ENCODE assay signal across 9 cellular contexts in genomic region chr2:69582582-69583176, GRCh38.
DNase-seq lines count a peak whose midpoint lies in the region; ATAC-seq, FAIRE-seq and TF ChIP-seq lines count a peak whose summit lies in the region.
"Had no signal": no experiment of that assay in that cellular context is flagged by ENCODE, and none has a peak within 500 bp of the region (broad histone marks: within the 10 kb centered on the region; RNA-seq: fewer than 3 reads in every experiment).

No MANE protein-coding gene starts in this region.

- H3K27ac Mint-ChIP-seq in activated naive CD4-positive, alpha-beta T cell treated with anti-CD3 and anti-CD28 coated beads, Interleukin-2, amount 50 U/mL, for 72 hours: peak overlapping the region; percentile 23 to 76

- H3K4me2 ChIP-seq in GM23248 (ENCODE audit: unreplicated experiment): peak overlapping the region; percentile 13

- WGBS in GM23248 (ENCODE audit: low coverage in 1 of 2, low lambda C conversion rate in 2 of 2, missing lambda C conversion rate in 2 of 2), 2 experiments: 34 to 37% methylated on average over 3 of the region's 3 CpGs

- DNase-seq in A673 (ENCODE audit: low spot score) (no peak), GM23248 (peak; percentile 27), left lobe of liver (ENCODE audit: low spot score) (no peak), D721Med (ENCODE audit: insufficient read length, low spot score) (no peak), coronary artery (ENCODE audit: low spot score) (no peak), NCI-H446 (lab: John Stamatoyannopoulos, UW) (no peak)
- no peak for DNase-seq in activated naive CD4-positive, alpha-beta T cell treated with anti-CD3 and anti-CD28 coated beads, Interleukin-2, amount 50 U/mL, for 72 hours (ENCODE audit: low spot score in 2 of 2)
- DNase-seq: stimulated activated CD4-positive, alpha-beta T cell treated with anti-CD3 and anti-CD28 coated beads, Interleukin-12 subunit alpha, Interleukin-12 subunit beta, amount 100 ng/mL, for 4 hours had no signal

- no peak overlapping the region for H2AFZ ChIP-seq in GM23248

- H3K27ac ChIP-seq in A673 (ENCODE audit: low read depth, low read length, poor library complexity, severe bottlenecking) (peak overlapping the region; percentile 18), GM23248 (no peak overlapping the region), coronary artery (peak overlapping the region in 1 of 2 donors; percentile 45)

- peak; percentile 17 to 19 for ATAC-seq in activated naive CD4-positive, alpha-beta T cell treated with anti-CD3 and anti-CD28 coated beads, Interleukin-2, amount 50 U/mL, for 72 hours
- ATAC-seq in left lobe of liver (peak; percentile 32), HG02981 (IDR thresholded peaks at IDR 0.05; ENCODE audit: unreplicated experiment) (no peak)

- H4K20me1 ChIP-seq in GM23248 (ENCODE audit: insufficient read depth): peaks cover 9% of the 10 kb centered on the region; the same call in 1 of the 2 replicates

- H3K36me3 Mint-ChIP-seq in activated naive CD4-positive, alpha-beta T cell treated with anti-CD3 and anti-CD28 coated beads, Interleukin-2, amount 50 U/mL, for 72 hours: no peaks in the 10 kb centered on the region

- no peak overlapping the region for H3K4me3 ChIP-seq in A673 (ENCODE audit: low read depth, low read length, poor library complexity, severe bottlenecking)
- H3K4me3 ChIP-seq in GM23248: no peak overlapping the region
- no peak overlapping the region for H3K4me3 ChIP-seq in coronary artery

- H3K9me3 ChIP-seq in A673 (ENCODE audit: low read depth, low read length, poor library complexity, severe bottlenecking) (no peaks in the 10 kb centered on the region), GM23248 (ENCODE audit: low read depth) (no peaks in the 10 kb centered on the region)

- no peaks in the 10 kb centered on the region for H3K9me3 Mint-ChIP-seq in activated naive CD4-positive, alpha-beta T cell treated with anti-CD3 and anti-CD28 coated beads, Interleukin-2, amount 50 U/mL, for 72 hours

- H3K4me1 ChIP-seq in A673 (ENCODE audit: insufficient read depth, low read length, poor library complexity, severe bottlenecking) (peaks cover 18% of the 10 kb centered on the region), GM23248 (ENCODE audit: insufficient read depth) (peaks cover 19% of the 10 kb centered on the region)

- CTCF ChIA-PET in A673 (lab: Charles Lee): no interaction called here

- no TSS peak for BruUV-seq in A673 (replicated peaks; lab: Mats Ljungman, UMichigan)

- no peak for FAIRE-seq in D721Med (lab: Jason Lieb, UNC)

- TF ChIP-seq CTCF in A673 (conservative IDR thresholded peaks at IDR 0.05; ENCODE audit: low read depth, low read length): no peak
- TF ChIP-seq CTCF in D721Med (IDR thresholded peaks at IDR 0.05; ENCODE audit: insufficient read depth, missing control alignments): no peak
- TF ChIP-seq CTCF in coronary artery (IDR thresholded peaks at IDR 0.05): no peak

- H3K36me3 ChIP-seq in A673 (ENCODE audit: insufficient read depth, low read length, poor library complexity, severe bottlenecking): no peaks in the 10 kb centered on the region
- no peaks in the 10 kb centered on the region for H3K36me3 ChIP-seq in GM23248 (ENCODE audit: low read depth)

- intact Hi-C loops in A673 (cut with micrococcal nuclease; ENCODE audit: unreplicated experiment): no loop called here

- H3K9ac ChIP-seq in GM23248: no peak overlapping the region

- in situ Hi-C loops in GM23248 (cut with MboI): no loop called here

- POLR2A ChIA-PET in A673 (lab: Charles Lee; ENCODE audit: low non-redundant PET): interaction anchor here (0.6 kb wide), 1 partner anchor 608 kb away, joined by 3 read pairs; the partner anchor contains the start of gene C2orf42

- H3K79me2 ChIP-seq in GM23248 (ENCODE audit: insufficient read depth): peaks cover 99% of the 10 kb centered on the region

- no peaks in the 10 kb centered on the region for H3K27me3 ChIP-seq in A673 (replicated peaks; ENCODE audit: insufficient read depth, low read depth, low read length, poor library complexity)
- H3K27me3 ChIP-seq in GM23248 (replicated peaks; ENCODE audit: insufficient read depth): no peaks in the 10 kb centered on the region

- H3F3A ChIP-seq in GM23248 (ENCODE audit: insufficient read depth): peaks cover 14% of the 10 kb centered on the region; the same call in 1 of the 2 replicates

- H3K9me2 ChIP-seq in GM23248 (ENCODE audit: insufficient read depth): no peaks in the 10 kb centered on the region
